ENCODE assay signal across 8 cellular contexts in genomic region chr3:178385280-178385952, GRCh38.
DNase-seq lines count a peak whose midpoint lies in the region; ATAC-seq and TF ChIP-seq lines count a peak whose summit lies in the region.

No MANE protein-coding gene starts in this region.

- no peaks in the 10 kb centered on the region for H3K27me3 ChIP-seq in A673 (replicated peaks; ENCODE audit: insufficient read depth, low read depth, low read length, poor library complexity)
- H3K27me3 ChIP-seq in colonic mucosa: no peaks in the 10 kb centered on the region
- no peaks in the 10 kb centered on the region for H3K27me3 ChIP-seq in right lobe of liver
- no peaks in the 10 kb centered on the region for H3K27me3 ChIP-seq in aorta (ENCODE audit: control insufficient read depth in 1 of 2, insufficient read depth in 2 of 2, low read length in 1 of 2)

- BruUV-seq in A673 (replicated peaks; lab: Mats Ljungman, UMichigan): no TSS peak

- ATAC-seq in HG03378 (IDR thresholded peaks at IDR 0.05; ENCODE audit: unreplicated experiment): peak; percentile 76
- peak; percentile 77 to 88 (median 80) for ATAC-seq in right lobe of liver
- ATAC-seq in aorta (ENCODE audit: low FRiP score): peak; percentile 82
- no peak for ATAC-seq in HG03280 (IDR thresholded peaks at IDR 0.05; ENCODE audit: unreplicated experiment)

- CTCF ChIA-PET in A673 (lab: Charles Lee): interaction anchor here (0.6 to 1.3 kb wide), 3 partner anchors 74 to 1721 kb away, joined by 3 read pairs; no protein-coding TSS in a partner anchor

- H3K4me3 ChIP-seq in A673 (ENCODE audit: low read depth, low read length, poor library complexity, severe bottlenecking) (no peak overlapping the region), colonic mucosa (no peak overlapping the region), right lobe of liver (no peak overlapping the region), aorta (ENCODE audit: low read length in 2 of 2) (no peak overlapping the region)

- intact Hi-C loops in A673 (cut with micrococcal nuclease; ENCODE audit: unreplicated experiment): loop anchor here (5.0 to 10.0 kb wide), 5 partner anchors 931 to 1723 kb away; no protein-coding TSS in a partner anchor
- intact Hi-C loops in colonic mucosa (cut with DNase I): no loop called here
- intact Hi-C loops in right lobe of liver (cut with DNase I): no loop called here
- intact Hi-C loops in aorta (cut with DNase I): loop anchor here (5.0 to 10.0 kb wide), 6 partner anchors 481 to 1511 kb away; no protein-coding TSS in a partner anchor

- DNase-seq in A673 (ENCODE audit: low spot score) (peak; percentile 64), EH (ENCODE audit: low read depth) (peak; percentile 60), NCI-H82 treated with DMSO at 0.1 percent for 48 hours (lab: John Stamatoyannopoulos, UW; ENCODE audit: unreplicated experiment) (peak; percentile 64), colonic mucosa (peak; percentile 34), right lobe of liver (no peak), aorta (no peak)

- 30% methylated on average over 5 of the region's 5 CpGs for WGBS in right lobe of liver (ENCODE audit: insufficient coverage, low coverage, low lambda C conversion rate, missing lambda C conversion rate)
- WGBS in aorta, 2 donors: 47 to 49% methylated on average over 5 of the region's 5 CpGs

- H3K27ac ChIP-seq in A673 (ENCODE audit: low read depth, low read length, poor library complexity, severe bottlenecking): no peak overlapping the region
- no peak overlapping the region for H3K27ac ChIP-seq in colonic mucosa
- H3K27ac ChIP-seq in right lobe of liver: no peak overlapping the region
- H3K27ac ChIP-seq in aorta (ENCODE audit: low read depth in 1 of 2, low read length in 2 of 2): no peak overlapping the region

- TF ChIP-seq POLR2A in right lobe of liver (IDR thresholded peaks at IDR 0.05): no peak

- no peaks in the 10 kb centered on the region for H3K9me3 ChIP-seq in A673 (ENCODE audit: low read depth, low read length, poor library complexity, severe bottlenecking)
- no peaks in the 10 kb centered on the region for H3K9me3 ChIP-seq in colonic mucosa
- H3K9me3 ChIP-seq in right lobe of liver: no peaks in the 10 kb centered on the region
- H3K9me3 ChIP-seq in aorta (ENCODE audit: control insufficient read depth, low read length): no peaks in the 10 kb centered on the region

- peak; percentile 92 for TF ChIP-seq CTCF in A673 (conservative IDR thresholded peaks at IDR 0.05; ENCODE audit: low read depth, low read length)
- TF ChIP-seq CTCF in colonic mucosa (IDR thresholded peaks at IDR 0.05): peak; percentile 83
- peak; percentile 81 to 93 (median 84) for TF ChIP-seq CTCF in right lobe of liver (IDR thresholded peaks at IDR 0.05)

- H3K9ac ChIP-seq in colonic mucosa (ENCODE audit: low read depth in 2 of 2, low read length in 2 of 2): no peak overlapping the region

- H3K4me1 ChIP-seq in A673 (ENCODE audit: insufficient read depth, low read length, poor library complexity, severe bottlenecking) (peaks cover 14% of the 10 kb centered on the region), colonic mucosa (no peaks in the 10 kb centered on the region), right lobe of liver (peaks cover 0 to 15% (median 0%) of the 10 kb centered on the region in 4 donors), aorta (ENCODE audit: control insufficient read depth in 1 of 2, insufficient read depth in 2 of 2, low read length in 2 of 2) (peaks cover 4 to 8% of the 10 kb centered on the region in 2 donors)

- POLR2A ChIA-PET in A673 (lab: Charles Lee; ENCODE audit: low non-redundant PET): no interaction called here

- H3K36me3 ChIP-seq in A673 (ENCODE audit: insufficient read depth, low read length, poor library complexity, severe bottlenecking) (no peaks in the 10 kb centered on the region), colonic mucosa (no peaks in the 10 kb centered on the region), right lobe of liver (no peaks in the 10 kb centered on the region), aorta (ENCODE audit: control insufficient read depth in 1 of 2, insufficient read depth in 2 of 2, low read length in 1 of 2) (no peaks in the 10 kb centered on the region)

Comparison
In these comparisons a context has a peak if more than half of its experiments do, and no peak if none do; other contexts are left out.
1. DNase-seq: peak in A673 (single experiment), EH (single experiment), NCI-H82 treated with DMSO at 0.1 percent for 48 hours (single experiment) and colonic mucosa (single experiment); none in right lobe of liver (0 of 3) and aorta (0 of 2).
2. intact Hi-C loops: an anchor here in A673 (5.0 to 10.0 kb wide) and aorta (5.0 to 10.0 kb wide); none called in colonic mucosa and right lobe of liver.
3. Peak in every context shown above with its lines, with median percentiles within 50 percentile points of each other: CTCF ChIP-seq.